In the genomic region with DNA sequence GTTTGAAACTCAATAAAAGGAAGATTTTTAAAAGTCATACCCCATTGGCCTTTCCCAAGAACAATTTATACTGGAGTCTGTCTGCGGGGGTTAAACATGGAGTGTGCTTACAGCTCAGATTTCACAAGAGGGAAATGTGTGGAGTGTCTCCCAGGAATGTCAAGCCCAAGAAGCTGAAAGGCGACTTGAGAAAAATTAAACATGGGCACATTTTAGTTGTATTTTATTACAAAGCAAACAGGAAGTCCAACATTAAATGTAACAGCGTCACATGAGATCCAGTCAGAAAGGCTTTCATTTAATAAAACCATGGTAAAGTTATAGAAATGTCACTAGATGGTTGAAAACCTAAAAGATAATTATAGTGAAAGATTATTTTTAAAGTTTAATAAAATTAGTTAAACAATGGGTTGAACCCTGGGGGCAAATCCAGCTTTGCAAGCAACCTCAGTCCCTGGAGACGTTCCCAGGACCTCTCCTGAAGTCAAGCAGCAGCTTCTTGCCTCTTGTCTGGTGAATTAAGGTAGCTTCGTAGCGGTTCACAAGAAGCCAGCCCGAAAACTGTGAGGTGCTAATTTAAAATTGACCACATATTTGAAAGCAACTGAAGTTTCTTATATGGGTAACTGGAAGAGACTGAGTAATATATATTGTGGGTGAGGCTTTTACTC, we compare ENCODE assay signal across 16 cellular contexts.
A peak's percentile ranks its signal among the peaks of the same experiment; 100 is the strongest.
DNase-seq lines count a peak whose midpoint lies in the region; ATAC-seq, FAIRE-seq and TF ChIP-seq lines count a peak whose summit lies in the region.
"Had no signal": no experiment of that assay in that cellular context is flagged by ENCODE, and none has a peak within 500 bp of the region (broad histone marks: within the 10 kb centered on the region; RNA-seq: fewer than 3 reads in every experiment).

No MANE protein-coding gene starts in this region.

- peak overlapping the region; percentile 96 for H2BK120ac ChIP-seq in mesenchymal stem cell (ENCODE audit: low read depth, low read length)

- TF ChIP-seq CTCF in upper lobe of left lung (IDR thresholded peaks at IDR 0.05) (no peak), left ventricle myocardium inferior (IDR thresholded peaks at IDR 0.05; ENCODE audit: borderline replicate concordance) (no peak)

- peak; percentile 94 for FAIRE-seq in endometrium (lab: Jason Lieb, UNC)

- peak overlapping the region; percentile 52 for H3K27ac ChIP-seq in mesenchymal stem cell (ENCODE audit: low read length, poor library complexity, severe bottlenecking)
- peak overlapping the region; percentile 69 to 76 (median 71) for H3K27ac ChIP-seq in upper lobe of left lung
- H3K27ac ChIP-seq in left ventricle myocardium inferior (replicated peaks) = no peak overlapping the region
- H3K27ac ChIP-seq: 22Rv1, dorsolateral prefrontal cortex, gastrocnemius medialis had no signal

- ATAC-seq in upper lobe of left lung (ENCODE audit: low FRiP score in 2 of 2) (peak; percentile 67 to 83), HG03460 (IDR thresholded peaks at IDR 0.05; ENCODE audit: unreplicated experiment) (no peak)
- ATAC-seq: gastrocnemius medialis; stimulated activated naive CD8-positive, alpha-beta T cell treated with anti-CD3 and anti-CD28 coated beads, Interleukin-15, amount 100 ng/mL, for 72 hours had no signal

- peak overlapping the region; percentile 29 to 83 for H2BK12ac ChIP-seq in mesenchymal stem cell (ENCODE audit: low read length in 2 of 2)

- H2AK5ac ChIP-seq in mesenchymal stem cell (ENCODE audit: low read length, severe bottlenecking) = no peak overlapping the region

- DNase-seq in NCI-H1417 (lab: John Stamatoyannopoulos, UW) (peak in 2 of 3 experiments; percentile 30 to 35), NCI-H1417 treated with DMSO at 0.1 percent for 48 hours (lab: John Stamatoyannopoulos, UW) (no peak), mesenchymal stem cell (peak; percentile 78), upper lobe of left lung (peak in 1 of 2 donors; percentile 59), left ventricle myocardium inferior (no peak), nucleus accumbens (lab: John Stamatoyannopoulos, UW) (no peak)
- DNase-seq: activated CD4-positive, alpha-beta memory T cell treated with anti-CD3 and anti-CD28 coated beads for 36 hours; CD4-positive, alpha-beta T cell; dorsolateral prefrontal cortex; gastrocnemius medialis; posterior cingulate gyrus; stimulated activated naive CD8-positive, alpha-beta T cell treated with anti-CD3 and anti-CD28 coated beads, Interleukin-15, amount 100 ng/mL, for 72 hours had no signal

- peak overlapping the region; percentile 23 for H2BK15ac ChIP-seq in mesenchymal stem cell (ENCODE audit: low read depth, poor library complexity, severe bottlenecking)

- H3K9me3 ChIP-seq in mesenchymal stem cell (ENCODE audit: control insufficient read depth, low read length) = no peaks in the 10 kb centered on the region
- H3K9me3 ChIP-seq in upper lobe of left lung = no peaks in the 10 kb centered on the region
- no peaks in the 10 kb centered on the region for H3K9me3 ChIP-seq in left ventricle myocardium inferior (replicated peaks)
- H3K9me3 ChIP-seq: gastrocnemius medialis, HAP-1 had no signal

- no peaks in the 10 kb centered on the region for H3K79me1 ChIP-seq in mesenchymal stem cell (replicated peaks; ENCODE audit: low read length, poor library complexity, severe bottlenecking)

- peak overlapping the region; percentile 37 for H3K9ac ChIP-seq in mesenchymal stem cell (ENCODE audit: low read length)

- no peak overlapping the region for H2AFZ ChIP-seq in mesenchymal stem cell (ENCODE audit: low read depth, low read length)

- H3K27me3 ChIP-seq in mesenchymal stem cell (ENCODE audit: control insufficient read depth in 1 of 2, insufficient read depth in 1 of 2, low read length in 2 of 2) = no peaks in the 10 kb centered on the region
- no peaks in the 10 kb centered on the region for H3K27me3 ChIP-seq in upper lobe of left lung
- H3K27me3 ChIP-seq in left ventricle myocardium inferior (ENCODE audit: low read depth) = no peaks in the 10 kb centered on the region
- H3K27me3 ChIP-seq: dorsolateral prefrontal cortex, gastrocnemius medialis had no signal

- H3K18ac ChIP-seq in mesenchymal stem cell (ENCODE audit: low read depth in 1 of 2, low read length in 2 of 2) = peak overlapping the region; percentile 68 to 81

- no peak overlapping the region for H3K23ac ChIP-seq in mesenchymal stem cell (ENCODE audit: low read length in 2 of 2)

- H3K4ac ChIP-seq in mesenchymal stem cell (ENCODE audit: low read depth in 1 of 2, low read length in 2 of 2) = peak overlapping the region in 1 of 2 experiments; percentile 71

- peak overlapping the region; percentile 90 for H4K8ac ChIP-seq in mesenchymal stem cell (ENCODE audit: low read length)

- WGBS in mesenchymal stem cell = 84% methylated on average over 5 of the region's 7 CpGs
- WGBS in upper lobe of left lung, 2 donors = 43 to 53% methylated on average over 7 of the region's 7 CpGs

- no peak overlapping the region for H2BK5ac ChIP-seq in mesenchymal stem cell (ENCODE audit: low read depth, low read length, poor library complexity, severe bottlenecking)

- H3K36me3 ChIP-seq in mesenchymal stem cell (ENCODE audit: control insufficient read depth in 1 of 2, insufficient read depth in 2 of 2, low read depth in 1 of 2, low read length in 2 of 2) (no peaks in the 10 kb centered on the region), upper lobe of left lung (no peaks in the 10 kb centered on the region), left ventricle myocardium inferior (no peaks in the 10 kb centered on the region)
- H3K36me3 ChIP-seq: gastrocnemius medialis, HAP-1 had no signal

- no peak for TF ChIP-seq POLR2A in upper lobe of left lung (IDR thresholded peaks at IDR 0.05)

- peak in 1 of 4 donors; percentile 55 for TF ChIP-seq EP300 in upper lobe of left lung (IDR thresholded peaks at IDR 0.05)

- no peak overlapping the region for H3K14ac ChIP-seq in mesenchymal stem cell (ENCODE audit: low read length in 2 of 2)

- H3K4me3 ChIP-seq in mesenchymal stem cell (ENCODE audit: insufficient read depth in 1 of 2, low read depth in 1 of 2, low read length in 2 of 2) (no peak overlapping the region), upper lobe of left lung (peak overlapping the region in 1 of 4 donors; percentile 18), left ventricle myocardium inferior (no peak overlapping the region)
- H3K4me3 ChIP-seq: dorsolateral prefrontal cortex, gastrocnemius medialis, HAP-1 had no signal

- H3K4me2 ChIP-seq in mesenchymal stem cell (ENCODE audit: low read length, poor library complexity, severe bottlenecking) = peak overlapping the region; percentile 16

- H3K4me1 ChIP-seq in mesenchymal stem cell (ENCODE audit: control insufficient read depth, insufficient read depth, low read depth, low read length) (peaks cover 2% of the 10 kb centered on the region), upper lobe of left lung (peaks cover 0 to 11% (median 4%) of the 10 kb centered on the region in 4 donors), left ventricle myocardium inferior (no peaks in the 10 kb centered on the region)
- H3K4me1 ChIP-seq: gastrocnemius medialis, HAP-1 had no signal

- H4K91ac ChIP-seq in mesenchymal stem cell (ENCODE audit: low read length) = peak overlapping the region; percentile 59

- intact Hi-C loops in left ventricle myocardium inferior (cut with micrococcal nuclease) = no loop called here

Comparison
In these comparisons a context has a peak if more than half of its experiments do, and no peak if none do; other contexts are left out.
1. DNase-seq: peak in NCI-H1417 (2 of 3) and mesenchymal stem cell (single experiment); none in NCI-H1417 treated with DMSO at 0.1 percent for 48 hours (single experiment), left ventricle myocardium inferior (single experiment) and nucleus accumbens (0 of 56).